ENCODE assay signal across 8 cellular contexts in genomic region chr2:187581125-187581896, GRCh38. TPM values are rescaled to one million over a fixed set of nuclear protein-coding genes. Genes with fewer than 3 reads are reported as not detected.
DNase-seq lines count a peak whose midpoint lies in the region; ATAC-seq, FAIRE-seq and TF ChIP-seq lines count a peak whose summit lies in the region.

No MANE protein-coding gene starts in this region.

- peak; percentile 70 for TF ChIP-seq CTCF in epithelial cell of esophagus (IDR thresholded peaks at IDR 0.05; ENCODE audit: insufficient read depth, low read depth, low read length, missing control alignments)

- DNase-seq in COR-L47 (lab: John Stamatoyannopoulos, UW) (peak; percentile 44), RPMI7951 (ENCODE audit: low read depth) (peak; percentile 58), epithelial cell of esophagus (ENCODE audit: low read depth) (peak; percentile 55), frontal cortex (ENCODE audit: low spot score in 2 of 2) (no peak)
- DNase-seq in effector CD8-positive, alpha-beta T cell (lab: John Stamatoyannopoulos, UW) = no peak

- H3K9me3 ChIP-seq in neuron (ENCODE audit: low read length) = no peaks in the 10 kb centered on the region

- no peaks in the 10 kb centered on the region for H3K27me3 ChIP-seq in neuron (ENCODE audit: insufficient read depth, low read length)

- H3K4me1 ChIP-seq in neuron (ENCODE audit: insufficient read depth, low read length) = no peaks in the 10 kb centered on the region

- no peak for FAIRE-seq in frontal cortex (lab: Jason Lieb, UNC)

- H2AFZ ChIP-seq in neuron (ENCODE audit: low read depth, low read length) = peak overlapping the region; percentile 82

- H3K4me3 ChIP-seq in epithelial cell of esophagus (ENCODE audit: low read length) (peak overlapping the region; percentile 13), neuron (ENCODE audit: low read length) (no peak overlapping the region)

- no peaks in the 10 kb centered on the region for H3K36me3 ChIP-seq in neuron (ENCODE audit: insufficient read depth, low read length)

- peak; percentile 56 for ATAC-seq in GM18870 (IDR thresholded peaks at IDR 0.05; ENCODE audit: unreplicated experiment)
- peak; percentile 39 for ATAC-seq in HG03565 (IDR thresholded peaks at IDR 0.05; ENCODE audit: unreplicated experiment)

RNA-seq across cellular contexts. Expression of gene TFPI, which starts 27.1 kb away (rescaled TPM):
- 57.2 and 73.3 TPM in 2 replicates for total RNA-seq in RPMI7951 (2014; rRNA removed; shearing (Covaris generic))
- total RNA-seq in frontal cortex = 27.7 TPM

Comparison
In these comparisons a context has a peak if more than half of its experiments do, and no peak if none do; other contexts are left out.
1. DNase-seq: peak in COR-L47 (single experiment), RPMI7951 (single experiment) and epithelial cell of esophagus (single experiment); none in frontal cortex (0 of 2) and effector CD8-positive, alpha-beta T cell (single experiment).